Comparison of ENCODE assay signal across 8 cellular contexts in genomic region chr16:69469807-69470561, GRCh38. TPM values are rescaled to one million over a fixed set of nuclear protein-coding genes. Genes with fewer than 3 reads are reported as not detected.
DNase-seq lines count a peak whose midpoint lies in the region; ATAC-seq lines count a peak whose summit lies in the region.

No MANE protein-coding gene starts in this region.

- H3K4me1 Mint-ChIP-seq in T-helper 1 cell treated with Interleukin-12 subunit alpha and Interleukin-12 subunit beta and Interleukin-4 antibody, amounts not matched to agents 30 μg/mL and 1 μg/mL, for 36 hours (ENCODE audit: low read depth): peaks cover 40% of the 10 kb centered on the region

- H3K4me3 Mint-ChIP-seq in T-helper 1 cell treated with Interleukin-12 subunit alpha and Interleukin-12 subunit beta and Interleukin-4 antibody, amounts not matched to agents 30 μg/mL and 1 μg/mL, for 36 hours: peak overlapping the region; percentile 9

- peak overlapping the region; percentile 27 for H3K27ac Mint-ChIP-seq in T-helper 1 cell treated with Interleukin-12 subunit alpha and Interleukin-12 subunit beta and Interleukin-4 antibody, amounts not matched to agents 30 μg/mL and 1 μg/mL, for 36 hours

- peak; percentile 69 for ATAC-seq in HG02642 (IDR thresholded peaks at IDR 0.05; ENCODE audit: poor library complexity, unreplicated experiment)
- ATAC-seq in HG02571 (IDR thresholded peaks at IDR 0.05; ENCODE audit: unreplicated experiment): no peak
- ATAC-seq in esophagus mucosa: no peak

- H3K36me3 Mint-ChIP-seq in T-helper 1 cell treated with Interleukin-12 subunit alpha and Interleukin-12 subunit beta and Interleukin-4 antibody, amounts not matched to agents 30 μg/mL and 1 μg/mL, for 36 hours (ENCODE audit: low read depth): peaks cover 14% of the 10 kb centered on the region

- DNase-seq in T-helper 1 cell: no peak
- DNase-seq in NOMO-1 treated with dmso at 0.1 percent for 144 hours (lab: John Stamatoyannopoulos, UW; ENCODE audit: unreplicated experiment): peak; percentile 18
- DNase-seq in stimulated activated CD4-positive, alpha-beta T cell treated with anti-CD3 and anti-CD28 coated beads, Interleukin-15, amount 100 ng/mL, for 24 hours: peak; percentile 49
- DNase-seq in HUDEP-2 (lab: John Stamatoyannopoulos, UW; ENCODE audit: unreplicated experiment in 76 of 76): no peak

- no peaks in the 10 kb centered on the region for H3K27me3 Mint-ChIP-seq in T-helper 1 cell treated with Interleukin-12 subunit alpha and Interleukin-12 subunit beta and Interleukin-4 antibody, amounts not matched to agents 30 μg/mL and 1 μg/mL, for 36 hours (ENCODE audit: low read depth)

- no peaks in the 10 kb centered on the region for H3K9me3 Mint-ChIP-seq in T-helper 1 cell treated with Interleukin-12 subunit alpha and Interleukin-12 subunit beta and Interleukin-4 antibody, amounts not matched to agents 30 μg/mL and 1 μg/mL, for 36 hours

RNA-seq across cellular contexts. Expression of gene CYB5B, which starts 45.6 kb away (rescaled TPM):
- 83.7 TPM for total RNA-seq in esophagus mucosa

Comparison
In these comparisons a context has a peak if more than half of its experiments do, and no peak if none do; other contexts are left out.
1. DNase-seq: peak in NOMO-1 treated with dmso at 0.1 percent for 144 hours (single experiment) and stimulated activated CD4-positive, alpha-beta T cell treated with anti-CD3 and anti-CD28 coated beads, Interleukin-15, amount 100 ng/mL, for 24 hours (single experiment); none in T-helper 1 cell (0 of 5) and HUDEP-2 (0 of 76).